In genomic region chr19:11556634-11557420, GRCh38 we compare ENCODE assay signal across 14 cellular contexts. TPM values are rescaled to one million over a fixed set of nuclear protein-coding genes. Genes with fewer than 3 reads are reported as not detected.
DNase-seq lines count a peak whose midpoint lies in the region; ATAC-seq and TF ChIP-seq lines count a peak whose summit lies in the region.
"Had no signal": no experiment of that assay in that cellular context is flagged by ENCODE, and none has a peak within 500 bp of the region (broad histone marks: within the 10 kb centered on the region; RNA-seq: fewer than 3 reads in every experiment).

No MANE protein-coding gene starts in this region.

- no peaks in the 10 kb centered on the region for H3K9me3 ChIP-seq in mammary epithelial cell (replicated peaks; ENCODE audit: insufficient read depth, low read length)
- H3K9me3 ChIP-seq: SJCRH30, upper lobe of right lung had no signal

- H4K20me1 ChIP-seq in mammary epithelial cell (ENCODE audit: insufficient read depth, low read length), result no peaks in the 10 kb centered on the region

- no peak overlapping the region for H3K9ac ChIP-seq in mammary epithelial cell (ENCODE audit: insufficient read depth, low read length)

- no peak overlapping the region for H3K27ac ChIP-seq in mammary epithelial cell (ENCODE audit: insufficient read depth, low read depth, low read length)
- H3K27ac ChIP-seq: SJCRH30, upper lobe of right lung had no signal

- POLR2A ChIA-PET in MCF 10A (lab: Yijun Ruan, JAX), result no interaction called here

- intact Hi-C loops in MCF 10A (cut with micrococcal nuclease) (no loop called here), mammary epithelial cell (cut with micrococcal nuclease) (no loop called here)

- in situ Hi-C loops in mammary epithelial cell (cut with MboI; ENCODE audit: low sequenced_read_pairs in 2 of 2), result no loop called here

- H3K27ac Mint-ChIP-seq in MCF 10A (ENCODE audit: low read depth, unreplicated experiment) (no peak overlapping the region), chondrocyte (ENCODE audit: unreplicated experiment) (peak overlapping the region; percentile 74), type B pancreatic cell (no peak overlapping the region)
- H3K27ac Mint-ChIP-seq: dendritic cell treated with granulocyte-macrophage colony-stimulating factor and Interleukin-4, amounts not matched to agents 40 ng/mL and 50 ng/mL, for 4 days had no signal

- H3K9me3 Mint-ChIP-seq in MCF 10A (ENCODE audit: unreplicated experiment) (no peaks in the 10 kb centered on the region), chondrocyte (ENCODE audit: low read depth) (no peaks in the 10 kb centered on the region), type B pancreatic cell (no peaks in the 10 kb centered on the region)
- H3K9me3 Mint-ChIP-seq: dendritic cell treated with granulocyte-macrophage colony-stimulating factor and Interleukin-4, amounts not matched to agents 40 ng/mL and 50 ng/mL, for 4 days had no signal

- TF ChIP-seq CTCF in MCF 10A (IDR thresholded peaks at IDR 0.05; ENCODE audit: unreplicated experiment) (no peak), mammary epithelial cell (conservative IDR thresholded peaks at IDR 0.05 in 1 of 2, IDR thresholded peaks at IDR 0.05 in 1 of 2; ENCODE audit: extremely low read depth in 1 of 2, insufficient read depth in 1 of 2, low read depth in 1 of 2, low read length in 2 of 2) (no peak), chondrocyte (IDR thresholded peaks at IDR 0.05) (no peak), type B pancreatic cell (conservative IDR thresholded peaks at IDR 0.05) (no peak)

- peaks cover 3% of the 10 kb centered on the region for H3K36me3 ChIP-seq in mammary epithelial cell (ENCODE audit: insufficient read depth, low read length)

- no peak overlapping the region for H3K4me2 ChIP-seq in mammary epithelial cell (ENCODE audit: insufficient read depth, low read depth, low read length)

- no peaks in the 10 kb centered on the region for H3K27me3 Mint-ChIP-seq in MCF 10A (ENCODE audit: insufficient read depth, unreplicated experiment)
- no peaks in the 10 kb centered on the region for H3K27me3 Mint-ChIP-seq in chondrocyte (ENCODE audit: low read depth)
- no peaks in the 10 kb centered on the region for H3K27me3 Mint-ChIP-seq in type B pancreatic cell
- H3K27me3 Mint-ChIP-seq: dendritic cell treated with granulocyte-macrophage colony-stimulating factor and Interleukin-4, amounts not matched to agents 40 ng/mL and 50 ng/mL, for 4 days had no signal

- DNase-seq in MCF 10A (ENCODE audit: unreplicated experiment) (no peak), mammary epithelial cell (no peak), chondrocyte (ENCODE audit: low spot score) (no peak), type B pancreatic cell (ENCODE audit: extremely low spot score, unreplicated experiment) (no peak)
- DNase-seq: activated CD4-positive, CD25-positive, alpha-beta regulatory T cell treated with anti-CD3 and anti-CD28 coated beads, Interleukin-2, amount 50 U/mL, for 72 hours; foreskin fibroblast; IMR-90; NCI-H146; NCI-H526 treated with DMSO at 0.1 percent for 48 hours; SJCRH30; upper lobe of right lung had no signal

- peaks cover 6% of the 10 kb centered on the region for H3K4me1 ChIP-seq in mammary epithelial cell (ENCODE audit: insufficient read depth, low read length)
- H3K4me1 ChIP-seq: SJCRH30 had no signal

- H3K4me3 ChIP-seq in mammary epithelial cell (replicated peaks in 1 of 3; ENCODE audit: insufficient read depth in 1 of 3, low read depth in 2 of 3, low read length in 3 of 3), result no peak overlapping the region
- H3K4me3 ChIP-seq: SJCRH30, upper lobe of right lung had no signal

- no peaks in the 10 kb centered on the region for H3K27me3 ChIP-seq in mammary epithelial cell (ENCODE audit: insufficient read depth, low read length)
- H3K27me3 ChIP-seq: SJCRH30, upper lobe of right lung had no signal

- peaks cover 20% of the 10 kb centered on the region for H3K4me1 Mint-ChIP-seq in MCF 10A (ENCODE audit: insufficient read depth, unreplicated experiment)
- peaks cover 30% of the 10 kb centered on the region for H3K4me1 Mint-ChIP-seq in chondrocyte (ENCODE audit: low read depth)
- H3K4me1 Mint-ChIP-seq in type B pancreatic cell (ENCODE audit: unreplicated experiment), result peaks cover 26% of the 10 kb centered on the region

- CTCF ChIA-PET in MCF 10A (lab: Yijun Ruan, JAX), result interaction anchor here (0.6 to 3.7 kb wide), 3 partner anchors 15 to 32 kb away, joined by 3 to 12 read pairs (median 4); no protein-coding TSS in a partner anchor
- CTCF ChIA-PET in mammary epithelial cell (lab: Charles Lee; ENCODE audit: low non-redundant PET), result no interaction called here

- dilution Hi-C loops in mammary epithelial cell (cut with HindIII; ENCODE audit: low sequenced_read_pairs), result loop anchor here (5.0 kb wide), 1 partner anchor 40 kb away; no protein-coding TSS in a partner anchor

- no peak overlapping the region for H2AFZ ChIP-seq in mammary epithelial cell (ENCODE audit: low read depth, low read length)

- ATAC-seq in HG02840 (IDR thresholded peaks at IDR 0.05; ENCODE audit: low FRiP score, unreplicated experiment) (no peak), esophagus mucosa (no peak)
- ATAC-seq: upper lobe of right lung had no signal

- WGBS in mammary epithelial cell (ENCODE audit: low coverage, missing lambda C conversion rate), result 60% methylated on average over 4 of the region's 4 CpGs

- BruUV-seq in MCF 10A (replicated peaks; lab: Mats Ljungman, UMichigan) (no TSS peak), mammary epithelial cell (replicated peaks; lab: Mats Ljungman, UMichigan) (no TSS peak)

- peaks cover 24% of the 10 kb centered on the region for H3K36me3 Mint-ChIP-seq in MCF 10A (ENCODE audit: insufficient read depth, unreplicated experiment)
- peaks cover 9% of the 10 kb centered on the region for H3K36me3 Mint-ChIP-seq in chondrocyte (ENCODE audit: low read depth)
- peaks cover 8% of the 10 kb centered on the region for H3K36me3 Mint-ChIP-seq in type B pancreatic cell

- peaks cover 41% of the 10 kb centered on the region for H3K79me2 ChIP-seq in mammary epithelial cell (ENCODE audit: insufficient read depth, low read length)

- H3K4me3 Mint-ChIP-seq in MCF 10A (ENCODE audit: unreplicated experiment) (peak overlapping the region; percentile 94), chondrocyte (ENCODE audit: unreplicated experiment) (no peak overlapping the region), type B pancreatic cell (peak overlapping the region; percentile 60)
- H3K4me3 Mint-ChIP-seq: dendritic cell treated with granulocyte-macrophage colony-stimulating factor and Interleukin-4, amounts not matched to agents 40 ng/mL and 50 ng/mL, for 4 days had no signal

RNA-seq across cellular contexts. Expression of gene ELOF1, which starts 2.2 kb away (rescaled TPM):
- total RNA-seq in MCF 10A (2022) (72.1 and 78.7 TPM in 2 replicates), mammary epithelial cell (10 to 100 TPM; 34.7 to 71.2 TPM), chondrocyte (36.2 to 43.8 TPM (median 37.7 TPM) in 3 replicates), type B pancreatic cell (ENCODE audit: low replicate concordance) (51.3 and 57.1 TPM in 2 replicates), esophagus mucosa (34.9 TPM)
- polyA plus RNA-seq in mammary epithelial cell, result 93.0 TPM
- 70.5 TPM for polyA minus RNA-seq in mammary epithelial cell

RNA-seq across cellular contexts. Expression of gene CNN1, which starts 18.2 kb away (rescaled TPM):
- total RNA-seq in MCF 10A (2022) (not detected in 2 replicates), mammary epithelial cell (10 to 100 TPM in 1 of 2 donors, not detected in 1; 35.3 TPM), chondrocyte (20.1 to 213 TPM (median 199 TPM) in 3 replicates), type B pancreatic cell (ENCODE audit: low replicate concordance) (2.3 and 7.9 TPM in 2 replicates), esophagus mucosa (8.3 TPM)
- 0.03 TPM for polyA plus RNA-seq in mammary epithelial cell
- polyA minus RNA-seq in mammary epithelial cell, result not detected

RNA-seq across cellular contexts. Expression of gene ACP5, which starts 20.6 kb away (rescaled TPM):
- not detected in 2 replicates for total RNA-seq in MCF 10A (2022)
- 10 to 100 TPM in 1 of 2 donors, 1 to 10 TPM in 1; 9.8 to 12.0 TPM for total RNA-seq in mammary epithelial cell
- 24.4 TPM for polyA plus RNA-seq in mammary epithelial cell
- polyA minus RNA-seq in mammary epithelial cell, result 44.7 TPM
- total RNA-seq in chondrocyte, result 0.45 TPM in 1 of 3 replicates, not detected in the others
- 3.2 and 6.0 TPM in 2 replicates for total RNA-seq in type B pancreatic cell (ENCODE audit: low replicate concordance)
- 34.6 TPM for total RNA-seq in esophagus mucosa

RNA-seq across cellular contexts. Expression of gene ECSIT, which starts 27.9 kb away (rescaled TPM):
- 19.2 and 26.8 TPM in 2 replicates for total RNA-seq in MCF 10A (2022)
- total RNA-seq in mammary epithelial cell, result 10 to 100 TPM; 13.7 to 16.8 TPM
- 28.5 TPM for polyA plus RNA-seq in mammary epithelial cell
- polyA minus RNA-seq in mammary epithelial cell, result 23.6 TPM
- total RNA-seq in chondrocyte, result 20.3 to 27.9 TPM (median 20.5 TPM) in 3 replicates
- 40.8 and 42.1 TPM in 2 replicates for total RNA-seq in type B pancreatic cell (ENCODE audit: low replicate concordance)
- 32.8 TPM for total RNA-seq in esophagus mucosa

RNA-seq across cellular contexts. Expression of gene ZNF627, which starts 40.5 kb away (rescaled TPM):
- total RNA-seq in MCF 10A (2022) (8.7 and 10.9 TPM in 2 replicates), mammary epithelial cell (10 to 100 TPM in 1 of 2 donors, 1 to 10 TPM in 1; 7.4 to 18.5 TPM), chondrocyte (13.0 to 14.2 TPM (median 13.6 TPM) in 3 replicates), type B pancreatic cell (ENCODE audit: low replicate concordance) (21.6 and 26.1 TPM in 2 replicates), esophagus mucosa (4.1 TPM)
- 4.3 TPM for polyA plus RNA-seq in mammary epithelial cell
- polyA minus RNA-seq in mammary epithelial cell, result 3.7 TPM
